In genomic region chr10:127869329-127869728, GRCh38 we compare ENCODE assay signal across 35 cellular contexts. TPM values are rescaled to one million over a fixed set of nuclear protein-coding genes. Genes with fewer than 3 reads are reported as not detected.
"Had no signal": no experiment of that assay in that cellular context is flagged by ENCODE, and none has a peak within 500 bp of the region (broad histone marks: within the 10 kb centered on the region; RNA-seq: fewer than 3 reads in every experiment).

No MANE protein-coding gene starts in this region.

- H3K36me3 Mint-ChIP-seq: activated CD8-positive, alpha-beta memory T cell treated with anti-CD3 and anti-CD28 coated beads, Interleukin-2, amount 10 ng/mL, durations not matched to agents 7 days and 5 days; activated naive CD4-positive, alpha-beta T cell treated with anti-CD3 and anti-CD28 coated beads, Interleukin-2, amount 10 ng/mL, durations not matched to agents 7 days and 5 days; activated naive CD8-positive, alpha-beta T cell; activated naive CD8-positive, alpha-beta T cell treated with anti-CD3 and anti-CD28 coated beads, Interleukin-2, amount 10 ng/mL, durations not matched to agents 7 days and 5 days; brain had no signal

- ATAC-seq: activated CD4-positive, alpha-beta T cell treated with anti-CD3 and anti-CD28 coated beads for 36 hours; activated CD4-positive, CD25-positive, alpha-beta regulatory T cell treated with anti-CD3 and anti-CD28 coated beads, Interleukin-2, amount 50 U/mL, for 24 hours; activated CD8-positive, alpha-beta memory T cell treated with anti-CD3 and anti-CD28 coated beads, Interleukin-2, amount 10 ng/mL, durations not matched to agents 7 days and 5 days; activated CD8-positive, alpha-beta T cell treated with anti-CD3 and anti-CD28 coated beads, Interleukin-2, amount 10 ng/mL, durations not matched to agents 7 days and 5 days; activated naive CD8-positive, alpha-beta T cell treated with anti-CD3 and anti-CD28 coated beads, Interleukin-2, amount 50 U/mL, for 24 hours had no signal

- H3K27ac Mint-ChIP-seq: activated CD4-positive, alpha-beta memory T cell treated with anti-CD3 and anti-CD28 coated beads, Interleukin-2, amount 10 ng/mL, durations not matched to agents 7 days and 5 days; activated CD4-positive, alpha-beta T cell treated with anti-CD3 and anti-CD28 coated beads for 36 hours; activated CD4-positive, alpha-beta T cell treated with anti-CD3 and anti-CD28 coated beads, Interleukin-2, amount 10 ng/mL, durations not matched to agents 7 days and 5 days; activated CD8-positive, alpha-beta memory T cell treated with anti-CD3 and anti-CD28 coated beads, Interleukin-2, amount 10 ng/mL, durations not matched to agents 7 days and 5 days; activated CD8-positive, alpha-beta T cell treated with anti-CD3 and anti-CD28 coated beads, Interleukin-2, amount 10 ng/mL, durations not matched to agents 7 days and 5 days; activated naive CD4-positive, alpha-beta T cell treated with anti-CD3 and anti-CD28 coated beads, Interleukin-2, amount 10 ng/mL, durations not matched to agents 7 days and 5 days; activated naive CD4-positive, alpha-beta T cell treated with anti-CD3 and anti-CD28 coated beads, Interleukin-2, amount 50 U/mL, for 24 hours; activated naive CD8-positive, alpha-beta T cell; activated naive CD8-positive, alpha-beta T cell treated with anti-CD3 and anti-CD28 coated beads, Interleukin-2, amount 10 ng/mL, durations not matched to agents 7 days and 5 days; activated naive CD8-positive, alpha-beta T cell treated with anti-CD3 and anti-CD28 coated beads, Interleukin-2, amount 50 U/mL, for 24 hours; activated T-cell treated with anti-CD3 and anti-CD28 coated beads, Interleukin-2, amount 50 U/mL, for 24 hours; activated T-helper 2 cell treated with anti-CD3 and anti-CD28 coated beads, Interferon-gamma antibody, Interleukin-2, Interleukin-4, amounts not matched to agents 10 μg/mL and 5 μg/mL and 100 μg/mL, durations not matched to agents 14 hours and 24 hours and 36 hours; brain; T-helper 1 cell treated with Interleukin-12 subunit alpha and Interleukin-12 subunit beta and Interleukin-4 antibody, amounts not matched to agents 30 μg/mL and 1 μg/mL, for 36 hours; T-helper 2 cell treated with Interferon-gamma antibody and Interleukin-4, amounts not matched to agents 5 μg/mL and 100 μg/mL, for 36 hours had no signal

- DNase-seq: activated CD4-positive, alpha-beta memory T cell treated with anti-CD3 and anti-CD28 coated beads, Interleukin-2, amount 10 ng/mL, durations not matched to agents 7 days and 5 days; activated CD4-positive, alpha-beta T cell treated with anti-CD3 and anti-CD28 coated beads for 1 hour; activated CD4-positive, alpha-beta T cell treated with anti-CD3 and anti-CD28 coated beads for 36 hours; activated CD4-positive, alpha-beta T cell treated with anti-CD3 and anti-CD28 coated beads for 48 hours; activated CD4-positive, alpha-beta T cell treated with anti-CD3 and anti-CD28 coated beads, Interleukin-2, amount 10 ng/mL, durations not matched to agents 7 days and 5 days; activated CD4-positive, alpha-beta T cell treated with anti-CD3 and anti-CD28 coated beads, Interleukin-2, amount 50 U/mL, for 48 hours; activated CD4-positive, CD25-positive, alpha-beta regulatory T cell; activated CD8-positive, alpha-beta memory T cell treated with anti-CD3 and anti-CD28 coated beads for 24 hours; activated CD8-positive, alpha-beta memory T cell treated with anti-CD3 and anti-CD28 coated beads, Interleukin-2, amount 10 ng/mL, durations not matched to agents 7 days and 5 days; activated CD8-positive, alpha-beta memory T cell treated with anti-CD3 and anti-CD28 coated beads, Interleukin-2, amount 50 U/mL, for 48 hours; activated CD8-positive, alpha-beta T cell treated with anti-CD3 and anti-CD28 coated beads, Interleukin-2, amount 10 ng/mL, durations not matched to agents 7 days and 5 days; activated effector memory CD4-positive, alpha-beta T cell treated with Interleukin-2 at 50 U/mL for 16 hours; activated gamma-delta T cell; activated naive CD4-positive, alpha-beta T cell treated with anti-CD3 and anti-CD28 coated beads, Interleukin-2, amount 10 ng/mL, durations not matched to agents 7 days and 5 days; activated naive CD4-positive, alpha-beta T cell treated with Interleukin-2 at 50 U/mL for 16 hours; activated naive CD8-positive, alpha-beta T cell treated with anti-CD3 and anti-CD28 coated beads, Interleukin-2, amount 10 ng/mL, durations not matched to agents 7 days and 5 days; activated naive CD8-positive, alpha-beta T cell treated with anti-CD3 and anti-CD28 coated beads, Interleukin-2, amount 50 U/mL, for 24 hours; activated T-cell treated with anti-CD3 and anti-CD28 coated beads, Interleukin-2, amount 50 U/mL, for 24 hours; activated T-cell treated with anti-CD3 and anti-CD28 coated beads, Interleukin-2, amount 50 U/mL, for 48 hours; amygdala; anterior cingulate cortex; central memory CD4-positive, alpha-beta T cell; T-helper 1 cell; T-helper 2 cell; T-helper 9 cell had no signal

- H3K4me1 Mint-ChIP-seq: activated CD4-positive, alpha-beta T cell treated with anti-CD3 and anti-CD28 coated beads for 36 hours; activated CD8-positive, alpha-beta memory T cell treated with anti-CD3 and anti-CD28 coated beads, Interleukin-2, amount 10 ng/mL, durations not matched to agents 7 days and 5 days; activated naive CD4-positive, alpha-beta T cell treated with anti-CD3 and anti-CD28 coated beads, Interleukin-2, amount 10 ng/mL, durations not matched to agents 7 days and 5 days; activated naive CD4-positive, alpha-beta T cell treated with anti-CD3 and anti-CD28 coated beads, Interleukin-2, amount 50 U/mL, for 24 hours; activated naive CD8-positive, alpha-beta T cell treated with anti-CD3 and anti-CD28 coated beads, Interleukin-2, amount 10 ng/mL, durations not matched to agents 7 days and 5 days; activated naive CD8-positive, alpha-beta T cell treated with anti-CD3 and anti-CD28 coated beads, Interleukin-2, amount 50 U/mL, for 24 hours; brain had no signal

- H3K27ac ChIP-seq: ascending aorta, VCaP had no signal

- H3K9me3 ChIP-seq: ascending aorta had no signal

- H3K4me3 ChIP-seq: ascending aorta had no signal

- H3K36me3 ChIP-seq: ascending aorta had no signal

- H3K4me1 ChIP-seq: ascending aorta had no signal

- H3K4me3 Mint-ChIP-seq: activated CD4-positive, alpha-beta memory T cell treated with anti-CD3 and anti-CD28 coated beads, Interleukin-2, amount 10 ng/mL, durations not matched to agents 7 days and 5 days; activated CD4-positive, alpha-beta T cell treated with anti-CD3 and anti-CD28 coated beads for 36 hours; activated CD4-positive, alpha-beta T cell treated with anti-CD3 and anti-CD28 coated beads, Interleukin-2, amount 10 ng/mL, durations not matched to agents 7 days and 5 days; activated CD8-positive, alpha-beta memory T cell treated with anti-CD3 and anti-CD28 coated beads, Interleukin-2, amount 10 ng/mL, durations not matched to agents 7 days and 5 days; activated CD8-positive, alpha-beta T cell treated with anti-CD3 and anti-CD28 coated beads, Interleukin-2, amount 10 ng/mL, durations not matched to agents 7 days and 5 days; activated naive CD4-positive, alpha-beta T cell treated with anti-CD3 and anti-CD28 coated beads, Interleukin-2, amount 10 ng/mL, durations not matched to agents 7 days and 5 days; activated naive CD4-positive, alpha-beta T cell treated with anti-CD3 and anti-CD28 coated beads, Interleukin-2, amount 50 U/mL, for 24 hours; activated naive CD8-positive, alpha-beta T cell; activated naive CD8-positive, alpha-beta T cell treated with anti-CD3 and anti-CD28 coated beads, Interleukin-2, amount 10 ng/mL, durations not matched to agents 7 days and 5 days; activated naive CD8-positive, alpha-beta T cell treated with anti-CD3 and anti-CD28 coated beads, Interleukin-2, amount 50 U/mL, for 24 hours; activated T-cell treated with anti-CD3 and anti-CD28 coated beads, Interleukin-2, amount 50 U/mL, for 24 hours; brain; T-helper 1 cell treated with Interleukin-12 subunit alpha and Interleukin-12 subunit beta and Interleukin-4 antibody, amounts not matched to agents 30 μg/mL and 1 μg/mL, for 36 hours; T-helper 2 cell treated with Interferon-gamma antibody and Interleukin-4, amounts not matched to agents 5 μg/mL and 100 μg/mL, for 36 hours had no signal

- H3K9me3 Mint-ChIP-seq: activated CD4-positive, alpha-beta memory T cell treated with anti-CD3 and anti-CD28 coated beads, Interleukin-2, amount 10 ng/mL, durations not matched to agents 7 days and 5 days; activated naive CD8-positive, alpha-beta T cell treated with anti-CD3 and anti-CD28 coated beads, Interleukin-2, amount 10 ng/mL, durations not matched to agents 7 days and 5 days; T-helper 2 cell treated with Interferon-gamma antibody and Interleukin-4, amounts not matched to agents 5 μg/mL and 100 μg/mL, for 36 hours had no signal

RNA-seq across cellular contexts. Expression of gene CLRN3, which starts 23.4 kb away (rescaled TPM):
- total RNA-seq: activated CD4-positive, alpha-beta memory T cell treated with anti-CD3 and anti-CD28 coated beads, Interleukin-2, amount 10 ng/mL, durations not matched to agents 7 days and 5 days; activated CD4-positive, alpha-beta T cell treated with anti-CD3 and anti-CD28 coated beads for 36 hours; activated CD4-positive, alpha-beta T cell treated with anti-CD3 and anti-CD28 coated beads, Interleukin-2, amount 10 ng/mL, durations not matched to agents 7 days and 5 days; activated CD8-positive, alpha-beta memory T cell treated with anti-CD3 and anti-CD28 coated beads, Interleukin-2, amount 10 ng/mL, durations not matched to agents 7 days and 5 days; activated CD8-positive, alpha-beta T cell treated with anti-CD3 and anti-CD28 coated beads, Interleukin-2, amount 10 ng/mL, durations not matched to agents 7 days and 5 days; activated naive CD8-positive, alpha-beta T cell treated with anti-CD3 and anti-CD28 coated beads, Interleukin-2, amount 10 ng/mL, durations not matched to agents 7 days and 5 days; activated T-helper 2 cell treated with anti-CD3 and anti-CD28 coated beads, Interferon-gamma antibody, Interleukin-2, Interleukin-4, amounts not matched to agents 10 μg/mL and 5 μg/mL and 100 μg/mL, durations not matched to agents 14 hours and 24 hours and 36 hours; ascending aorta; cardiac septum had no signal
